ENCODE assay signal across 10 cellular contexts in genomic region chr20:56249244-56249955, GRCh38. TPM values are rescaled to one million over a fixed set of nuclear protein-coding genes. Genes with fewer than 3 reads are reported as not detected.
DNase-seq lines count a peak whose midpoint lies in the region; ATAC-seq, FAIRE-seq and TF ChIP-seq lines count a peak whose summit lies in the region.
"Had no signal": no experiment of that assay in that cellular context is flagged by ENCODE, and none has a peak within 500 bp of the region (broad histone marks: within the 10 kb centered on the region; RNA-seq: fewer than 3 reads in every experiment).

No MANE protein-coding gene starts in this region.

- H3K4me1 ChIP-seq in left lung (no peaks in the 10 kb centered on the region), mesenchymal stem cell (ENCODE audit: control insufficient read depth, insufficient read depth, low read depth, low read length) (peaks cover 2% of the 10 kb centered on the region)
- H3K4me1 ChIP-seq: adrenal gland had no signal

- ATAC-seq in left lung = peak; percentile 46

- intact Hi-C loops in left lung (cut with DNase I) = no loop called here

- no peak overlapping the region for H4K91ac ChIP-seq in mesenchymal stem cell (ENCODE audit: low read length)

- no peaks in the 10 kb centered on the region for H3K9me3 ChIP-seq in left lung
- H3K9me3 ChIP-seq in mesenchymal stem cell (ENCODE audit: control insufficient read depth, low read length) = no peaks in the 10 kb centered on the region
- H3K9me3 ChIP-seq: adrenal gland had no signal

- no peak for FAIRE-seq in RCC 7860 (lab: Jason Lieb, UNC)

- no peak overlapping the region for H2AK5ac ChIP-seq in mesenchymal stem cell (ENCODE audit: low read length, severe bottlenecking)

- H3K9ac ChIP-seq in mesenchymal stem cell (ENCODE audit: low read length) = no peak overlapping the region

- H2BK5ac ChIP-seq in mesenchymal stem cell (ENCODE audit: low read depth, low read length, poor library complexity, severe bottlenecking) = no peak overlapping the region

- H3K4me3 ChIP-seq in left lung = no peak overlapping the region
- no peak overlapping the region for H3K4me3 ChIP-seq in mesenchymal stem cell (ENCODE audit: insufficient read depth in 1 of 2, low read depth in 1 of 2, low read length in 2 of 2)
- H3K4me3 ChIP-seq: adrenal gland, skin epidermis had no signal

- H4K8ac ChIP-seq in mesenchymal stem cell (ENCODE audit: low read length) = no peak overlapping the region

- no peak overlapping the region for H2AFZ ChIP-seq in mesenchymal stem cell (ENCODE audit: low read depth, low read length)

- H3K4ac ChIP-seq in mesenchymal stem cell (ENCODE audit: low read depth in 1 of 2, low read length in 2 of 2) = no peak overlapping the region

- H3K14ac ChIP-seq in mesenchymal stem cell (ENCODE audit: low read length in 2 of 2) = no peak overlapping the region

- H3K27ac ChIP-seq in VCaP = no peak overlapping the region
- no peak overlapping the region for H3K27ac ChIP-seq in left lung
- H3K27ac ChIP-seq in mesenchymal stem cell (ENCODE audit: low read length, poor library complexity, severe bottlenecking) = no peak overlapping the region
- H3K27ac ChIP-seq: adrenal gland, skin epidermis had no signal

- TF ChIP-seq CTCF in VCaP (conservative IDR thresholded peaks at IDR 0.05) (peak; percentile 59), left lung (IDR thresholded peaks at IDR 0.05) (no peak)

- no peak overlapping the region for H2BK15ac ChIP-seq in mesenchymal stem cell (ENCODE audit: low read depth, poor library complexity, severe bottlenecking)

- no peaks in the 10 kb centered on the region for H3K36me3 ChIP-seq in left lung
- no peaks in the 10 kb centered on the region for H3K36me3 ChIP-seq in mesenchymal stem cell (ENCODE audit: control insufficient read depth in 1 of 2, insufficient read depth in 2 of 2, low read depth in 1 of 2, low read length in 2 of 2)
- H3K36me3 ChIP-seq: adrenal gland had no signal

- 83% methylated on average over 30 of the region's 32 CpGs for WGBS in mesenchymal stem cell

- H2BK120ac ChIP-seq in mesenchymal stem cell (ENCODE audit: low read depth, low read length) = no peak overlapping the region

- peaks cover 0 to 84% of the 10 kb centered on the region in 2 donors for H3K27me3 ChIP-seq in left lung
- peaks cover 0 to 23% of the 10 kb centered on the region in 2 experiments for H3K27me3 ChIP-seq in mesenchymal stem cell (ENCODE audit: control insufficient read depth in 1 of 2, insufficient read depth in 1 of 2, low read length in 2 of 2)

- H2BK12ac ChIP-seq in mesenchymal stem cell (ENCODE audit: low read length in 2 of 2) = no peak overlapping the region

- H3K79me1 ChIP-seq in mesenchymal stem cell (replicated peaks; ENCODE audit: low read length, poor library complexity, severe bottlenecking) = no peaks in the 10 kb centered on the region

- H3K18ac ChIP-seq in mesenchymal stem cell (ENCODE audit: low read depth in 1 of 2, low read length in 2 of 2) = no peak overlapping the region

- H3K23ac ChIP-seq in mesenchymal stem cell (ENCODE audit: low read length in 2 of 2) = no peak overlapping the region

- DNase-seq in activated T-cell treated with anti-CD3 and anti-CD28 coated beads for 24 hours (ENCODE audit: low read depth) (peak; percentile 6), HK-2 (ENCODE audit: unreplicated experiment) (peak; percentile 10), left lung (peak in 1 of 2 donors; percentile 67), mesenchymal stem cell (no peak), RCC 7860 (ENCODE audit: low spot score) (no peak), amniotic stem cell (lab: John Stamatoyannopoulos, UW) (no peak)
- no peak for DNase-seq in activated T-cell treated with anti-CD3 and anti-CD28 coated beads, Interleukin-2, amount 50 U/mL, for 1 hour

- H3K4me2 ChIP-seq in mesenchymal stem cell (ENCODE audit: low read length, poor library complexity, severe bottlenecking) = no peak overlapping the region

RNA-seq across cellular contexts. Expression of gene MC3R, which starts 0.9 kb away (rescaled TPM):
- not detected for total RNA-seq in left lung
- polyA plus RNA-seq in mesenchymal stem cell (2013, experiment 1 of 2) = not detected
- not detected for polyA plus RNA-seq in mesenchymal stem cell (2013, experiment 2 of 2)
- total RNA-seq: adrenal gland had no signal
- polyA plus RNA-seq: adrenal gland had no signal

Comparison
In these comparisons a context has a peak if more than half of its experiments do, and no peak if none do; other contexts are left out.
1. DNase-seq: peak in activated T-cell treated with anti-CD3 and anti-CD28 coated beads for 24 hours (single experiment) and HK-2 (single experiment); none in activated T-cell treated with anti-CD3 and anti-CD28 coated beads, Interleukin-2, amount 50 U/mL, for 1 hour (single experiment), mesenchymal stem cell (single experiment), RCC 7860 (single experiment) and amniotic stem cell (single experiment).